1 cellular context compared by ENCODE assay signal in the genomic region with DNA sequence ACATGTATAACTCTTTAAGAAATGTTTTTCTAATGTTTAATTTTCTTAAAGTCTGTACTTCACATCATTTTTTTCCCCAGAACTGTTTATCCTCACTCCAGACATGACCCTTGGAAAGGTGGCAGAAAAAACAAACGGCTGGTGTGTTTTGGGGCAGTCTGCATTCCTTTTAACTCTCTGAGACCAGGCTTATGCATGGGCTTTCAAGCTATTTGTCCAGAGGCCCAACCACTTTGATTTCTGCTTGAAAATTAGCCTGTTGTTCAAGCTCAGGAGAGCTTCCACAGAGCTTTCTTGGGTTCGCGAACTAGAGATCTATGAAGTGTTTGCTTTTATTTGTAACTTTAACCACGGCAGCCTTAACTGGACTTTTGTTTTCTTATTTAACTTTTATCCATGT.
A peak's percentile ranks its signal among the peaks of the same experiment; 100 is the strongest.
TF ChIP-seq lines count a peak whose summit lies in the region.

No MANE protein-coding gene starts in this region.

TF ChIP-seq in HepG2, 621 proteins besides CTCF, POLR2A, EP300 and RAD21 (continued from another document and continues in another):
- TF ChIP-seq ZBTB40 (IDR thresholded peaks at IDR 0.05) (no peak), ZBTB40 (CRISPR knock-in tag; IDR thresholded peaks at IDR 0.05) (no peak; the same call in 1 of the 2 replicates), HNF1A (IDR thresholded peaks at IDR 0.05; ENCODE audit: low read depth) (no peak), HNF1A (CRISPR knock-in tag; IDR thresholded peaks at IDR 0.05; ENCODE audit: borderline replicate concordance) (peak; percentile 38; the same call in 1 of the 2 replicates), ZNF710 (CRISPR knock-in tag; IDR thresholded peaks at IDR 0.05; ENCODE audit: borderline replicate concordance) (peak; percentile 45; the same call in 1 of the 2 replicates), SMARCC2 (IDR thresholded peaks at IDR 0.05) (no peak), PHB2 (IDR thresholded peaks at IDR 0.05; ENCODE audit: partially characterized antibody) (no peak), ZBTB43 (CRISPR knock-in tag; conservative IDR thresholded peaks at IDR 0.05) (no peak), TP53 (CRISPR knock-in tag; conservative IDR thresholded peaks at IDR 0.05) (no peak), TFE3 (CRISPR knock-in tag; IDR thresholded peaks at IDR 0.05) (0 out of 2 replicates have a peak, but pooled peaks have one; percentile 22), HBP1 (CRISPR knock-in tag; IDR thresholded peaks at IDR 0.05; ENCODE audit: low read depth) (no peak), ZNF317 (CRISPR knock-in tag; IDR thresholded peaks at IDR 0.05) (peak; percentile 12; the same call in 1 of the 2 replicates), SIX1 (CRISPR knock-in tag; IDR thresholded peaks at IDR 0.05; ENCODE audit: borderline replicate concordance) (0 out of 2 replicates have a peak, but pooled peaks have one; percentile 46), SATB2 (CRISPR knock-in tag; IDR thresholded peaks at IDR 0.05) (no peak), ZMAT5 (CRISPR knock-in tag; IDR thresholded peaks at IDR 0.05; ENCODE audit: borderline replicate concordance, low read depth) (no peak), CAMTA2 (CRISPR knock-in tag; IDR thresholded peaks at IDR 0.05; ENCODE audit: borderline replicate concordance) (no peak), TBX2 (CRISPR knock-in tag; IDR thresholded peaks at IDR 0.05; ENCODE audit: borderline replicate concordance) (peak; percentile 84), ZSCAN9 (CRISPR knock-in tag; IDR thresholded peaks at IDR 0.05; ENCODE audit: borderline replicate concordance) (peak; percentile 37; the same call in 1 of the 2 replicates), ZNF225 (CRISPR knock-in tag; IDR thresholded peaks at IDR 0.05) (no peak)
- TF ChIP-seq, protein P1, sequence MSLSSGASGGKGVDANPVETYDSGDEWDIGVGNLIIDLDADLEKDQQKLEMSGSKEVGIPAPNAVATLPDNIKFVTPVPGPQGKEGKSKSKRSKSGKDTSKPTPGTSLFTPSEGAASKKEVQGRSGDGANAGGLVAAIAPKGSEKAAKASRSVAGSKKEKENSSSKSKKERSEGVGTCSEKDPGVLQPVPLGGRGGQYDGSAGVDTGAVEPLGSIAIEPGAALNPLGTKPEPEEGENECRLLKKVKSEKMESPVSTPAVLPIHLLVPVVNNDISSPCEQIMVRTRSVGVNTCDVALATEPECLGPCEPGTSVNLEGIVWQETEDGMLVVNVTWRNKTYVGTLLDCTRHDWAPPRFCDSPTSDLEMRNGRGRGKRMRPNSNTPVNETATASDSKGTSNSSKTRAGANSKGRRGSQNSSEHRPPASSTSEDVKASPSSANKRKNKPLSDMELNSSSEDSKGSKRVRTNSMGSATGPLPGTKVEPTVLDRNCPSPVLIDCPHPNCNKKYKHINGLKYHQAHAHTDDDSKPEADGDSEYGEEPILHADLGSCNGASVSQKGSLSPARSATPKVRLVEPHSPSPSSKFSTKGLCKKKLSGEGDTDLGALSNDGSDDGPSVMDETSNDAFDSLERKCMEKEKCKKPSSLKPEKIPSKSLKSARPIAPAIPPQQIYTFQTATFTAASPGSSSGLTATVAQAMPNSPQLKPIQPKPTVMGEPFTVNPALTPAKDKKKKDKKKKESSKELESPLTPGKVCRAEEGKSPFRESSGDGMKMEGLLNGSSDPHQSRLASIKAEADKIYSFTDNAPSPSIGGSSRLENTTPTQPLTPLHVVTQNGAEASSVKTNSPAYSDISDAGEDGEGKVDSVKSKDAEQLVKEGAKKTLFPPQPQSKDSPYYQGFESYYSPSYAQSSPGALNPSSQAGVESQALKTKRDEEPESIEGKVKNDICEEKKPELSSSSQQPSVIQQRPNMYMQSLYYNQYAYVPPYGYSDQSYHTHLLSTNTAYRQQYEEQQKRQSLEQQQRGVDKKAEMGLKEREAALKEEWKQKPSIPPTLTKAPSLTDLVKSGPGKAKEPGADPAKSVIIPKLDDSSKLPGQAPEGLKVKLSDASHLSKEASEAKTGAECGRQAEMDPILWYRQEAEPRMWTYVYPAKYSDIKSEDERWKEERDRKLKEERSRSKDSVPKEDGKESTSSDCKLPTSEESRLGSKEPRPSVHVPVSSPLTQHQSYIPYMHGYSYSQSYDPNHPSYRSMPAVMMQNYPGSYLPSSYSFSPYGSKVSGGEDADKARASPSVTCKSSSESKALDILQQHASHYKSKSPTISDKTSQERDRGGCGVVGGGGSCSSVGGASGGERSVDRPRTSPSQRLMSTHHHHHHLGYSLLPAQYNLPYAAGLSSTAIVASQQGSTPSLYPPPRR (CRISPR knock-in tag; IDR thresholded peaks at IDR 0.05; ENCODE audit: borderline replicate concordance): peak; percentile 71; the same call in 1 of the 2 replicates
